In the genomic region with DNA sequence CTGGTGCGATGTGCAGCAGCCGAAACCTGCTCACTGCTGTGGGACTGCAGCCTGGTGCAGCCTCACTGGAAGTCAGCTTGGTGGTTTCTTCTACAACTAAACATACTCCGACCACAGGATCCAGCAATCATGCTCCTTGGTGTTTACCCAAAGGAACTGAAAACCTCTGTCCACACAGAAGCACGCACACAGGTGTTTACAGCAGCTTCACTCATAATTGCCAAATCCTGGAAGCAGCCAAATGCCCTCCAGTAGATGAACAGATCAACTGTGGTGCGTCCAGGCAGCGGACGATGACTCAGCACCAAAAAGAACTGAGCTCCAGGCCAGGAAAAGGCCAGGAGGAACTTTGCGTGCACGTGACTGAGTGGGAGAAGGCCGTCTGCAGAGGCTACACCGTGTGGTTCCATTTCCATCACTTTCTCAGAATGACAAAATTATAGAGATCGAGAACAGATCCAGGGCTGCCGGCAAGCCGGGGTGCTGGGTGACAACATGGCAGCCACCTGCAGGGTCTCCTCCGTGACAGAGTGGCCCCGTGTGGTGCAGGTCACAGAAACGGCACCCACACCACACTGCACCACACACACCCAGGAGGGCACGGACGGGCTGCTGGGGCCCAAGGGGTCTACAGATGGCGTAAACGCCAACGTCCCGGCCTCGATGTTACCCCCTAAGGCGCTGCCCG, we compare ENCODE assay signal across 8 cellular contexts. TPM values are rescaled to one million over a fixed set of nuclear protein-coding genes. Genes with fewer than 3 reads are reported as not detected.
DNase-seq lines count a peak whose midpoint lies in the region; ATAC-seq lines count a peak whose summit lies in the region.

No MANE protein-coding gene starts in this region.

- no peak overlapping the region for H3K4me2 ChIP-seq in mesendoderm (ENCODE audit: low read length)

- no peaks in the 10 kb centered on the region for H3K36me3 ChIP-seq in mesendoderm (ENCODE audit: control insufficient read depth, insufficient read depth, low read length)

- no peaks in the 10 kb centered on the region for H3K79me1 ChIP-seq in mesendoderm (ENCODE audit: low read length)

- H3K18ac ChIP-seq in mesendoderm (ENCODE audit: low read length): no peak overlapping the region

- H4K5ac ChIP-seq in mesendoderm (ENCODE audit: low read length): no peak overlapping the region

- H3K9me3 Mint-ChIP-seq in activated T-helper 17 cell treated with anti-CD3 and anti-CD28 coated beads, Interleukin-2, amount 50 U/mL, for 72 hours: no peaks in the 10 kb centered on the region

- H3K9ac ChIP-seq in mesendoderm (ENCODE audit: low read length): no peak overlapping the region

- no peaks in the 10 kb centered on the region for H3K27me3 Mint-ChIP-seq in activated T-helper 17 cell treated with anti-CD3 and anti-CD28 coated beads, Interleukin-2, amount 50 U/mL, for 72 hours

- no peak overlapping the region for H2AK5ac ChIP-seq in mesendoderm (ENCODE audit: low read length)

- H3K36me3 Mint-ChIP-seq in activated T-helper 17 cell treated with anti-CD3 and anti-CD28 coated beads, Interleukin-2, amount 50 U/mL, for 72 hours (ENCODE audit: low read depth): no peaks in the 10 kb centered on the region

- H3K27ac Mint-ChIP-seq in activated T-helper 17 cell treated with anti-CD3 and anti-CD28 coated beads, Interleukin-2, amount 50 U/mL, for 72 hours: no peak overlapping the region

- no peaks in the 10 kb centered on the region for H3K27me3 ChIP-seq in mesendoderm (ENCODE audit: insufficient read depth, low read length, poor library complexity)

- H2BK120ac ChIP-seq in mesendoderm (ENCODE audit: low read depth, low read length): no peak overlapping the region

- DNase-seq in AG08395 (ENCODE audit: low spot score) (peak; percentile 31), HT1080 (ENCODE audit: low read depth) (peak; percentile 66), kidney tubule cell (ENCODE audit: low spot score) (peak; percentile 31), mesendoderm (no peak), NCI-H2107 treated with DMSO at 0.1 percent for 48 hours (lab: John Stamatoyannopoulos, UW; ENCODE audit: unreplicated experiment) (no peak), NCI-H345 treated with DMSO at 0.1 percent for 48 hours (lab: John Stamatoyannopoulos, UW; ENCODE audit: unreplicated experiment) (no peak)

- peak; percentile 7 for ATAC-seq in activated T-helper 17 cell treated with anti-CD3 and anti-CD28 coated beads, Interleukin-2, amount 50 U/mL, for 72 hours (replicated peaks)
- no peak for ATAC-seq in GM19351 (IDR thresholded peaks at IDR 0.05; ENCODE audit: unreplicated experiment)

- no peaks in the 10 kb centered on the region for H3K79me2 ChIP-seq in mesendoderm (ENCODE audit: control insufficient read depth, insufficient read depth, low read length)

- no peak overlapping the region for H3K4me3 Mint-ChIP-seq in activated T-helper 17 cell treated with anti-CD3 and anti-CD28 coated beads, Interleukin-2, amount 50 U/mL, for 72 hours

- no peak overlapping the region for H3K23ac ChIP-seq in mesendoderm (ENCODE audit: low read length)

- H3K56ac ChIP-seq in mesendoderm (ENCODE audit: low read length): no peak overlapping the region

- H3K27ac ChIP-seq in mesendoderm (ENCODE audit: low read depth, low read length): no peak overlapping the region

- WGBS in mesendoderm (ENCODE audit: extremely low coverage, insufficient coverage, low lambda C conversion rate): no CpG with 5 or more reads among the region's 26 CpGs

- H3K4ac ChIP-seq in mesendoderm (ENCODE audit: low read depth, low read length): no peak overlapping the region

- H4K8ac ChIP-seq in mesendoderm (ENCODE audit: low read depth, low read length): no peak overlapping the region

- no peaks in the 10 kb centered on the region for H3K4me1 ChIP-seq in mesendoderm (ENCODE audit: control insufficient read depth, low read depth, low read length)

- H3K4me3 ChIP-seq in mesendoderm (ENCODE audit: low read length): no peak overlapping the region

- H2BK5ac ChIP-seq in mesendoderm (ENCODE audit: low read length): no peak overlapping the region

- H2BK15ac ChIP-seq in mesendoderm (replicated peaks; ENCODE audit: low read depth): no peak overlapping the region

- H3K4me1 Mint-ChIP-seq in activated T-helper 17 cell treated with anti-CD3 and anti-CD28 coated beads, Interleukin-2, amount 50 U/mL, for 72 hours: no peaks in the 10 kb centered on the region

RNA-seq across cellular contexts. Expression of a gene that starts 23.1 kb away (rescaled TPM):
- total RNA-seq in HT1080 (2014; rRNA removed; shearing (Covaris generic)): 34.5 and 40.0 TPM in 2 replicates
- polyA plus RNA-seq in HT1080 (2015; cell fraction: cytosol; rRNA removed): 46.5 and 49.6 TPM in 2 replicates
- polyA plus RNA-seq in HT1080 (2015; cell fraction: nucleus; rRNA removed): 76.9 and 81.3 TPM in 2 replicates
- 10 to 100 TPM; 26.6 to 35.5 TPM for total RNA-seq in activated T-helper 17 cell treated with anti-CD3 and anti-CD28 coated beads, Interleukin-2, amount 50 U/mL, for 72 hours
- polyA plus RNA-seq in mesendoderm (2013, experiment 1 of 2): 27.2 TPM
- polyA plus RNA-seq in mesendoderm (2013, experiment 2 of 2): 28.2 TPM

RNA-seq across cellular contexts. Expression of a gene that starts 41.1 kb away (rescaled TPM):
- total RNA-seq in HT1080 (2014; rRNA removed; shearing (Covaris generic)): not detected in 2 replicates
- not detected in 2 replicates for polyA plus RNA-seq in HT1080 (2015; cell fraction: cytosol; rRNA removed)
- polyA plus RNA-seq in HT1080 (2015; cell fraction: nucleus; rRNA removed): 0.11 TPM in 1 of 2 replicates, not detected in the other
- total RNA-seq in activated T-helper 17 cell treated with anti-CD3 and anti-CD28 coated beads, Interleukin-2, amount 50 U/mL, for 72 hours: not detected
- 0.07 TPM for polyA plus RNA-seq in mesendoderm (2013, experiment 1 of 2)
- polyA plus RNA-seq in mesendoderm (2013, experiment 2 of 2): 0.04 TPM

RNA-seq across cellular contexts. Expression of a gene that starts 59.0 kb away (rescaled TPM):
- total RNA-seq in HT1080 (2014; rRNA removed; shearing (Covaris generic)): 0.10 TPM in 1 of 2 replicates, not detected in the other
- 0.08 and 0.58 TPM in 2 replicates for polyA plus RNA-seq in HT1080 (2015; cell fraction: cytosol; rRNA removed)
- polyA plus RNA-seq in HT1080 (2015; cell fraction: nucleus; rRNA removed): 1.2 and 2.8 TPM in 2 replicates
- total RNA-seq in activated T-helper 17 cell treated with anti-CD3 and anti-CD28 coated beads, Interleukin-2, amount 50 U/mL, for 72 hours: under 1 TPM; 0.39 to 0.58 TPM
- 0.03 TPM for polyA plus RNA-seq in mesendoderm (2013, experiment 1 of 2)
- 0.03 TPM for polyA plus RNA-seq in mesendoderm (2013, experiment 2 of 2)

RNA-seq across cellular contexts. Expression of a gene that starts 59.3 kb away (rescaled TPM):
- 3.5 and 4.7 TPM in 2 replicates for total RNA-seq in HT1080 (2014; rRNA removed; shearing (Covaris generic))
- 5.8 and 6.0 TPM in 2 replicates for polyA plus RNA-seq in HT1080 (2015; cell fraction: cytosol; rRNA removed)
- polyA plus RNA-seq in HT1080 (2015; cell fraction: nucleus; rRNA removed): 9.7 and 12.1 TPM in 2 replicates
- total RNA-seq in activated T-helper 17 cell treated with anti-CD3 and anti-CD28 coated beads, Interleukin-2, amount 50 U/mL, for 72 hours: 1 to 10 TPM; 8.8 to 10.0 TPM
- 2.0 TPM for polyA plus RNA-seq in mesendoderm (2013, experiment 1 of 2)
- 2.0 TPM for polyA plus RNA-seq in mesendoderm (2013, experiment 2 of 2)

Comparison
In these comparisons a context has a peak if more than half of its experiments do, and no peak if none do; other contexts are left out.
1. DNase-seq: peak in AG08395 (single experiment), HT1080 (single experiment) and kidney tubule cell (single experiment); none in mesendoderm (single experiment), NCI-H2107 treated with DMSO at 0.1 percent for 48 hours (single experiment) and NCI-H345 treated with DMSO at 0.1 percent for 48 hours (single experiment).